8 cellular contexts compared by ENCODE assay signal in genomic region chr1:156766288-156767100, GRCh38. TPM values are rescaled to one million over a fixed set of nuclear protein-coding genes. Genes with fewer than 3 reads are reported as not detected.
DNase-seq lines count a peak whose midpoint lies in the region; FAIRE-seq and TF ChIP-seq lines count a peak whose summit lies in the region.

No MANE protein-coding gene starts in this region.

- FAIRE-seq in GM12891 (lab: Jason Lieb, UNC), result peak; percentile 63
- no peak for FAIRE-seq in H54 (lab: Jason Lieb, UNC)

- peak overlapping the region; percentile 76 for H3K9ac ChIP-seq in NT2/D1 (ENCODE audit: insufficient read length, low read depth)

- H3K27ac ChIP-seq in esophagus (ENCODE audit: low read depth in 2 of 2, low read length in 1 of 2), result peak overlapping the region; percentile 89 to 94
- H3K27ac ChIP-seq in ovary, result peak overlapping the region in 1 of 2 donors; percentile 81

- H3K9me3 ChIP-seq in NT2/D1 (ENCODE audit: insufficient read depth, low read length) (no peaks in the 10 kb centered on the region), esophagus (ENCODE audit: control insufficient read depth in 2 of 2, insufficient read depth in 1 of 2, low read depth in 1 of 2, low read length in 1 of 2) (no peaks in the 10 kb centered on the region), ovary (no peaks in the 10 kb centered on the region)

- CTCF ChIA-PET in HEK293T (lab: Yijun Ruan, JAX), result interaction anchor here (0.7 to 2.6 kb wide), 4 partner anchors 15 to 77 kb away, joined by 3 to 22 read pairs (median 10); partner anchors contain the start of genes HDGF and MRPL24

- TF ChIP-seq POLR2A in GM12891 (IDR thresholded peaks at IDR 0.05; ENCODE audit: low read depth, low read length) (peak; percentile 65), H54 (IDR thresholded peaks at IDR 0.05; ENCODE audit: low read depth, low read length) (0 out of 2 replicates have a peak, but pooled peaks have one; percentile 7), ovary (IDR thresholded peaks at IDR 0.05) (peak; percentile 26)

- H3K4me3 ChIP-seq in NT2/D1 (ENCODE audit: insufficient read length, low read depth) (peak overlapping the region; percentile 50), esophagus (ENCODE audit: low read depth in 1 of 2, low read length in 2 of 2) (peak overlapping the region; percentile 57 to 66), ovary (peak overlapping the region; percentile 49)

- WGBS in esophagus, 2 donors, result 6 to 7% methylated on average over 14 of the region's 14 CpGs
- 6 to 11% (median 6%) methylated on average over 14 of the region's 14 CpGs for WGBS in ovary, 3 donors

- no peak for TF ChIP-seq EP300 in ovary (IDR thresholded peaks at IDR 0.05)

- H3K4me1 ChIP-seq in NT2/D1 (ENCODE audit: insufficient read depth, insufficient read length) (peaks cover 7% of the 10 kb centered on the region), esophagus (ENCODE audit: control insufficient read depth in 2 of 2, insufficient read depth in 2 of 2, low read length in 1 of 2) (peaks cover 2 to 5% of the 10 kb centered on the region in 2 donors), ovary (ENCODE audit: insufficient read depth) (no peaks in the 10 kb centered on the region)

- no peaks in the 10 kb centered on the region for H3K27me3 ChIP-seq in NT2/D1 (ENCODE audit: insufficient read depth, insufficient read length)
- no peaks in the 10 kb centered on the region for H3K27me3 ChIP-seq in esophagus (ENCODE audit: control insufficient read depth in 1 of 2, insufficient read depth in 2 of 2, low read length in 2 of 2)
- no peaks in the 10 kb centered on the region for H3K27me3 ChIP-seq in ovary

- no peak for TF ChIP-seq CTCF in ovary (IDR thresholded peaks at IDR 0.05)

- H3K36me3 ChIP-seq in NT2/D1 (ENCODE audit: insufficient read depth, insufficient read length, low read length) (peaks cover 29% of the 10 kb centered on the region), esophagus (ENCODE audit: control insufficient read depth in 2 of 2, insufficient read depth in 2 of 2, low read length in 1 of 2) (no peaks in the 10 kb centered on the region), ovary (no peaks in the 10 kb centered on the region)

- DNase-seq in GM12891 (ENCODE audit: insufficient read length, low spot score) (no peak), H54 (ENCODE audit: insufficient read length, low spot score) (no peak), NT2/D1 (ENCODE audit: low read depth, low spot score) (no peak), ovary (peak in 1 of 5 donors; percentile 77), HEK293T (ENCODE audit: extremely low spot score) (no peak), NCI-H345 (lab: John Stamatoyannopoulos, UW) (no peak), OCI-M2 (lab: John Stamatoyannopoulos, UW; ENCODE audit: unreplicated experiment) (no peak)

- intact Hi-C loops in ovary (cut with DNase I), result loop anchor here in 1 of 4 donors (2.0 kb wide), 1 partner anchor 26 kb away; the partner anchor contains the start of gene MRPL24

- POLR2A ChIA-PET in HEK293T (lab: Yijun Ruan, JAX), result interaction anchor here (0.6 to 7.7 kb wide), 19 partner anchors 9 to 265 kb away, joined by 3 to 123 read pairs (median 5); partner anchors contain the start of genes HDGF, ISG20L2, METTL25B and MRPL24

TF ChIP-seq in GM12891, 5 proteins besides CTCF, POLR2A, EP300 and RAD21:
- TF ChIP-seq TAF1 (IDR thresholded peaks at IDR 0.05; ENCODE audit: low read depth, low read length), result no peak
- no peak for TF ChIP-seq PAX5 (IDR thresholded peaks at IDR 0.05; ENCODE audit: insufficient read depth, low read length, severe bottlenecking)
- 0 out of 2 replicates have a peak, but pooled peaks have one; percentile 42 for TF ChIP-seq POLR2AphosphoS5 (IDR thresholded peaks at IDR 0.05; ENCODE audit: low read depth, low read length)
- TF ChIP-seq SPI1 (IDR thresholded peaks at IDR 0.05; ENCODE audit: low read depth, low read length), result no peak

TF ChIP-seq in HEK293T, 16 proteins besides CTCF, POLR2A, EP300 and RAD21:
- TF ChIP-seq ARNT (IDR thresholded peaks at IDR 0.05) (no peak), FOXA1 (IDR thresholded peaks at IDR 0.05) (no peak), L3MBTL2 (conservative IDR thresholded peaks at IDR 0.05) (no peak), TARDBP (IDR thresholded peaks at IDR 0.05) (no peak), FOXK2 (IDR thresholded peaks at IDR 0.05) (no peak), NFRKB (IDR thresholded peaks at IDR 0.05) (no peak), LEF1 (IDR thresholded peaks at IDR 0.05; ENCODE audit: borderline replicate concordance) (no peak), SP1 (IDR thresholded peaks at IDR 0.05) (no peak), FOXM1 (IDR thresholded peaks at IDR 0.05; ENCODE audit: borderline replicate concordance) (no peak), CTBP1 (IDR thresholded peaks at IDR 0.05; ENCODE audit: borderline replicate concordance) (no peak), ZNF384 (IDR thresholded peaks at IDR 0.05) (no peak), SUZ12 (IDR thresholded peaks at IDR 0.05) (no peak), BHLHE40 (IDR thresholded peaks at IDR 0.05; ENCODE audit: borderline replicate concordance) (no peak), ELF4 (IDR thresholded peaks at IDR 0.05) (no peak), PKNOX1 (IDR thresholded peaks at IDR 0.05) (no peak), HDGF (IDR thresholded peaks at IDR 0.05; ENCODE audit: borderline replicate concordance) (no peak)

RNA-seq across cellular contexts. Expression of gene PRCC, which starts 0.8 kb away (rescaled TPM):
- 52.3 TPM for polyA plus RNA-seq in GM12891 (2012; ENCODE audit: low read depth, missing spikeins)
- polyA plus RNA-seq in esophagus (10 to 100 TPM; 36.6 to 41.8 TPM), ovary (10 to 100 TPM; 38.6 to 72.5 TPM)
- 10 to 100 TPM; 24.7 to 65.2 (median 50.9) TPM for total RNA-seq in ovary

RNA-seq across cellular contexts. Expression of gene HDGF, which starts 15.0 kb away (rescaled TPM):
- 113 TPM for polyA plus RNA-seq in GM12891 (2012; ENCODE audit: low read depth, missing spikeins)
- 100 to 1,000 TPM in 1 of 2 donors, 10 to 100 TPM in 1; 88.6 to 150 TPM for polyA plus RNA-seq in esophagus
- 100 to 1,000 TPM in 6 of 7 donors, 10 to 100 TPM in 1; 81.1 to 175 (median 146) TPM for total RNA-seq in ovary
- 100 to 1,000 TPM; 104 to 184 TPM for polyA plus RNA-seq in ovary

RNA-seq across cellular contexts. Expression of gene MRPL24, which starts 25.6 kb away (rescaled TPM):
- polyA plus RNA-seq in GM12891 (2012; ENCODE audit: low read depth, missing spikeins), result 116 TPM
- polyA plus RNA-seq in esophagus (10 to 100 TPM; 79.3 to 81.0 TPM), ovary (100 to 1,000 TPM in 1 of 2 donors, 10 to 100 TPM in 1; 71.3 to 173 TPM)
- total RNA-seq in ovary, result 10 to 100 TPM; 23.1 to 83.3 (median 61.8) TPM

RNA-seq across cellular contexts. Expression of gene ISG20L2, which starts 37.9 kb away (rescaled TPM):
- 20.5 TPM for polyA plus RNA-seq in GM12891 (2012; ENCODE audit: low read depth, missing spikeins)
- 10 to 100 TPM in 1 of 2 donors, 1 to 10 TPM in 1; 8.5 to 16.5 TPM for polyA plus RNA-seq in esophagus
- total RNA-seq in ovary, result 10 to 100 TPM; 11.7 to 33.8 (median 26.1) TPM
- polyA plus RNA-seq in ovary, result 10 to 100 TPM; 13.6 to 58.7 TPM

RNA-seq across cellular contexts. Expression of gene METTL25B, which starts 38.2 kb away (rescaled TPM):
- polyA plus RNA-seq in GM12891 (2012; ENCODE audit: low read depth, missing spikeins), result 17.7 TPM
- polyA plus RNA-seq in esophagus (10 to 100 TPM; 18.5 to 38.3 TPM), ovary (10 to 100 TPM; 18.1 to 33.2 TPM)
- total RNA-seq in ovary, result 10 to 100 TPM; 22.4 to 39.6 (median 33.2) TPM

Comparison
In these comparisons a context has a peak if more than half of its experiments do, and no peak if none do; other contexts are left out.
1. POLR2A ChIP-seq: peak in every context shown above with its lines; median percentile 65 in GM12891; 26 in ovary; 7 in H54.